In the genomic region with DNA sequence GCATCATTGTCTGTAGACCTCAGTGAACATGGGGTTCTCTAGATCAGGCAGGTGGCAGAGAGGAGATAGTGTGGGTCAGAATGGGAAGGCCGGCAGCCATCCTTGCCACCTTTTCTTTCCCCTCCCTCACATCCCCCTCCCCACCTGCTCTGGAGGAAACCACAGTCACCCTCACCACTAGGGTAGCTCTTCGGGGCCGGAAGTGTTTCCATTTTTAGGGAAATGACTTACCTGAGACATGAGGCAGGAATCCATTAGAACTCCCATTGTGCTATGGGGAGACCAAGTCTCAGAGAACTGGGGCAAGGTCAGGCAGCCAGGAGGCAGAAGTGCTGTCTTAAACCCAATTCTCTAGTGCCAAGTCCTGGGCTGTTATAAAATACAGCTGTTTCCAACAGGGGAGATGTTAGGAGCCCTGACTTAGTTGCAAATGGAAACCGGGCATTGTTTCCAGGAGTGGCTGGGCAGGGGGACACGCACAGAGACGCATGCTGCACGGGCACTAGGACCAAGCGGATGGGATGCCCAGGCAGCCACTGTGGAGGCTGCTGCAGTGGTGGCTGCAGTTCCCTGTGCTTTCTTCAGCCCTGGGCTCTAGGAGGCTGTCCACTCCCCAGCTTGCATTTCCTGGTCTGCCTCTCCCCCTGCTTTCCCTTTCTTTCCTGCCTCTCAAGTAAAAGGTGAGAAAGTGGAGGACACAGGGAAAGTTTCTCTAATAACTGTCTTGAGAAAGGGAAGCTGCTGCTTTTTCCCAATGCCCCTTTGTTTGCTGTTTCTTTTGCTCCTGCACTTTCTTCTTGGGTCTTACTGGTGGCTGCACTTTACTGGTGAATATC, we compare ENCODE assay signal across 1 cellular context.
TF ChIP-seq lines count a peak whose summit lies in the region.

No MANE protein-coding gene starts in this region.

TF ChIP-seq in HepG2, 621 proteins besides CTCF, POLR2A, EP300 and RAD21:
- no peak for TF ChIP-seq PHF5A (CRISPR knock-in tag; IDR thresholded peaks at IDR 0.05; ENCODE audit: low read depth, unreplicated experiment)
- TF ChIP-seq ZNF24 (IDR thresholded peaks at IDR 0.05) = no peak
- TF ChIP-seq, protein P1, sequence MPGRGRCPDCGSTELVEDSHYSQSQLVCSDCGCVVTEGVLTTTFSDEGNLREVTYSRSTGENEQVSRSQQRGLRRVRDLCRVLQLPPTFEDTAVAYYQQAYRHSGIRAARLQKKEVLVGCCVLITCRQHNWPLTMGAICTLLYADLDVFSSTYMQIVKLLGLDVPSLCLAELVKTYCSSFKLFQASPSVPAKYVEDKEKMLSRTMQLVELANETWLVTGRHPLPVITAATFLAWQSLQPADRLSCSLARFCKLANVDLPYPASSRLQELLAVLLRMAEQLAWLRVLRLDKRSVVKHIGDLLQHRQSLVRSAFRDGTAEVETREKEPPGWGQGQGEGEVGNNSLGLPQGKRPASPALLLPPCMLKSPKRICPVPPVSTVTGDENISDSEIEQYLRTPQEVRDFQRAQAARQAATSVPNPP (CRISPR knock-in tag; IDR thresholded peaks at IDR 0.05) = no peak
- no peak for TF ChIP-seq ZNF34 (CRISPR knock-in tag; IDR thresholded peaks at IDR 0.05; ENCODE audit: borderline replicate concordance)
- TF ChIP-seq ZNF768 (CRISPR knock-in tag; IDR thresholded peaks at IDR 0.05) = 0 out of 2 replicates have a peak, but pooled peaks have one; percentile 36
